Comparison of ENCODE assay signal across 26 cellular contexts in the genomic region with DNA sequence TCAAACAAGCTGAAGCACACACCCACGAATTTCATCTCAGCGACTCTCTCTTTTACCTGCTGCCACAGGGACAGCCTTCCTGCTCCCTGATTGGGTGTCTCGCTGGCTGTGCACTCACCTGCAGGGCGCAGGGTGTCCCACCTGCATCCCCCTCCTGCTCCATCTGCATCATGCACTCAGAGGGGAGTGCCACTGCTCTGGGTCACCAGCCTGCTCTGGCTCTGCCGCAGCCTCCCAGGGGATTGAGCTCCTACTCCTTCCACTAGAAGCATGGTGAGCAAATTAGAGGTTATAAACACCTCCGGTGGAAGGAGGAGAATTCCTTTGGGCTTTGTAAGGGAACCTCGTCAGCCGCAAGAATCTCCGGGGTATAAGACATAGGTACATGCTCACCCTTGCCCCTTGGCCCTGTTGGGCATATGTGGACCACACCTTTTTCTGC.
A peak's percentile ranks its signal among the peaks of the same experiment; 100 is the strongest.
DNase-seq lines count a peak whose midpoint lies in the region; ATAC-seq and TF ChIP-seq lines count a peak whose summit lies in the region.
"Had no signal": no experiment of that assay in that cellular context is flagged by ENCODE, and none has a peak within 500 bp of the region (broad histone marks: within the 10 kb centered on the region; RNA-seq: fewer than 3 reads in every experiment).

No MANE protein-coding gene starts in this region.

- WGBS in transverse colon (ENCODE audit: low coverage in 1 of 2), 2 donors, result 60 to 78% methylated on average over 1 to 9 of the region's 9 CpGs

- no peak for ATAC-seq in activated naive CD4-positive, alpha-beta T cell treated with anti-CD3 and anti-CD28 coated beads, Interleukin-2, amount 50 U/mL, for 72 hours
- no peak for ATAC-seq in HG02840 (IDR thresholded peaks at IDR 0.05; ENCODE audit: low FRiP score, unreplicated experiment)
- ATAC-seq: left lung had no signal

- H3K4me1 ChIP-seq in BLaER1 (peaks cover 81% of the 10 kb centered on the region), transverse colon (no peaks in the 10 kb centered on the region)

- no peak overlapping the region for H3K4me3 ChIP-seq in BLaER1
- no peak overlapping the region for H3K4me3 ChIP-seq in H7 (ENCODE audit: insufficient read depth, low read depth, low read length)
- H3K4me3 ChIP-seq in epithelial cell of esophagus (ENCODE audit: low read length), result no peak overlapping the region
- H3K4me3 ChIP-seq in transverse colon, result no peak overlapping the region
- H3K4me3 ChIP-seq: hepatocyte, left lung, PC-9 had no signal

- no peaks in the 10 kb centered on the region for H3K36me3 Mint-ChIP-seq in nephron progenitor cell (ENCODE audit: low read depth)
- no peaks in the 10 kb centered on the region for H3K36me3 Mint-ChIP-seq in activated naive CD4-positive, alpha-beta T cell treated with anti-CD3 and anti-CD28 coated beads, Interleukin-2, amount 50 U/mL, for 72 hours

- no peaks in the 10 kb centered on the region for H3K36me3 ChIP-seq in BLaER1
- H3K36me3 ChIP-seq in H7 (replicated peaks; ENCODE audit: control insufficient read depth, insufficient read depth, low read length), result no peaks in the 10 kb centered on the region
- no peaks in the 10 kb centered on the region for H3K36me3 ChIP-seq in transverse colon
- H3K36me3 ChIP-seq: left lung, WERI-Rb-1 had no signal

- H3K27ac Mint-ChIP-seq in nephron progenitor cell, result peak overlapping the region; percentile 46
- H3K27ac Mint-ChIP-seq in activated naive CD4-positive, alpha-beta T cell treated with anti-CD3 and anti-CD28 coated beads, Interleukin-2, amount 50 U/mL, for 72 hours, result no peak overlapping the region
- H3K27ac Mint-ChIP-seq: activated CD4-positive, alpha-beta T cell treated with anti-CD3 and anti-CD28 coated beads, Interleukin-2, amount 10 ng/mL, durations not matched to agents 24 days and 14 days; activated T-cell treated with anti-CD3 and anti-CD28 coated beads, Interleukin-2, amount 50 U/mL, for 24 hours; immature natural killer cell; type B pancreatic cell had no signal

- intact Hi-C loops in transverse colon (cut with DNase I; ENCODE audit: low total_unique reads), result no loop called here

- H3K27me3 Mint-ChIP-seq in nephron progenitor cell (ENCODE audit: low read depth, poor library complexity), result peaks cover 6% of the 10 kb centered on the region
- H3K27me3 Mint-ChIP-seq: activated CD4-positive, alpha-beta T cell treated with anti-CD3 and anti-CD28 coated beads, Interleukin-2, amount 10 ng/mL, durations not matched to agents 24 days and 14 days; activated T-cell treated with anti-CD3 and anti-CD28 coated beads, Interleukin-2, amount 50 U/mL, for 24 hours; type B pancreatic cell had no signal

- no peaks in the 10 kb centered on the region for H3K27me3 ChIP-seq in BLaER1
- H3K27me3 ChIP-seq in H7 (ENCODE audit: control insufficient read depth, insufficient read depth, low read length), result no peaks in the 10 kb centered on the region
- no peaks in the 10 kb centered on the region for H3K27me3 ChIP-seq in transverse colon
- H3K27me3 ChIP-seq: hepatocyte, left lung had no signal

- H4K20me1 ChIP-seq in BLaER1, result no peaks in the 10 kb centered on the region

- peak overlapping the region; percentile 76 for H3K4me2 ChIP-seq in BLaER1
- H3K4me2 ChIP-seq: hepatocyte, KMS-11, PC-9 had no signal

- no peak for TF ChIP-seq EP300 in transverse colon (IDR thresholded peaks at IDR 0.05; ENCODE audit: low read depth)

- no peaks in the 10 kb centered on the region for H3K9me3 Mint-ChIP-seq in nephron progenitor cell
- peaks cover 4 to 5% of the 10 kb centered on the region in 2 donors for H3K9me3 Mint-ChIP-seq in activated naive CD4-positive, alpha-beta T cell treated with anti-CD3 and anti-CD28 coated beads, Interleukin-2, amount 50 U/mL, for 72 hours
- H3K9me3 Mint-ChIP-seq: activated CD4-positive, alpha-beta T cell treated with anti-CD3 and anti-CD28 coated beads, Interleukin-2, amount 10 ng/mL, durations not matched to agents 24 days and 14 days; type B pancreatic cell had no signal

- no peak overlapping the region for H3K9ac ChIP-seq in BLaER1
- H3K9ac ChIP-seq: KMS-11 had no signal

- H3K4me3 Mint-ChIP-seq in nephron progenitor cell, result no peak overlapping the region
- H3K4me3 Mint-ChIP-seq: activated CD4-positive, alpha-beta T cell treated with anti-CD3 and anti-CD28 coated beads, Interleukin-2, amount 10 ng/mL, durations not matched to agents 24 days and 14 days; activated T-cell treated with anti-CD3 and anti-CD28 coated beads, Interleukin-2, amount 50 U/mL, for 24 hours; immature natural killer cell; type B pancreatic cell had no signal

- in situ Hi-C loops in transverse colon (cut with MboI; ENCODE audit: low pct_ligation_motif_present in 1 of 4, low pct_unique_long_range_greater_than_20kb in 1 of 4, low sequenced_read_pairs in 3 of 4), result no loop called here

- TF ChIP-seq POLR2A in transverse colon (IDR thresholded peaks at IDR 0.05), result no peak

- H3K4me1 Mint-ChIP-seq in nephron progenitor cell, result peaks cover 9% of the 10 kb centered on the region

- DNase-seq in H7 (peak; percentile 18), epithelial cell of esophagus (ENCODE audit: low read depth) (peak; percentile 36), nephron progenitor cell (no peak), transverse colon (no peak), cortex of kidney (lab: John Stamatoyannopoulos, UW) (no peak)
- DNase-seq in activated naive CD4-positive, alpha-beta T cell treated with anti-CD3 and anti-CD28 coated beads, Interleukin-2, amount 50 U/mL, for 72 hours (ENCODE audit: low spot score in 2 of 2), result no peak
- DNase-seq: activated CD4-positive, alpha-beta T cell treated with anti-CD3 and anti-CD28 coated beads, Interleukin-2, amount 10 ng/mL, durations not matched to agents 24 days and 14 days; activated gamma-delta T cell; activated T-cell treated with anti-CD3 and anti-CD28 coated beads, Interleukin-2, amount 50 U/mL, for 24 hours; C1 segment of cervical spinal cord; DMS79; foreskin fibroblast; GF-D8; immature natural killer cell; left lung; NCI-H1417 treated with DMSO at 0.1 percent for 48 hours; NK-92 treated with Interleukin-12 subunit alpha and Interleukin-12 subunit beta, amount 100 ng/mL, for 24 hours; PC-9; Right ventricle myocardium superior; T-helper 9 cell; WERI-Rb-1 had no signal

- H3K9me3 ChIP-seq in BLaER1 (no peaks in the 10 kb centered on the region; the same call in 1 of the 2 replicates), transverse colon (no peaks in the 10 kb centered on the region)
- H3K9me3 ChIP-seq: left lung had no signal

- H3K27ac ChIP-seq in BLaER1, result no peak overlapping the region
- H3K27ac ChIP-seq in transverse colon, result no peak overlapping the region
- H3K27ac ChIP-seq: hepatocyte, KMS-11, left lung, PC-9, WERI-Rb-1 had no signal

- TF ChIP-seq CTCF in epithelial cell of esophagus (IDR thresholded peaks at IDR 0.05; ENCODE audit: insufficient read depth, low read depth, low read length, missing control alignments) (no peak), nephron progenitor cell (IDR thresholded peaks at IDR 0.05) (no peak), transverse colon (IDR thresholded peaks at IDR 0.05) (no peak)

Comparison
In these comparisons a context has a peak if more than half of its experiments do, and no peak if none do; other contexts are left out.
1. DNase-seq: peak in H7 (single experiment) and epithelial cell of esophagus (single experiment); none in nephron progenitor cell (single experiment), activated naive CD4-positive, alpha-beta T cell treated with anti-CD3 and anti-CD28 coated beads, Interleukin-2, amount 50 U/mL, for 72 hours (0 of 2), transverse colon (single experiment) and cortex of kidney (single experiment).